Comparison of ENCODE assay signal across 23 cellular contexts in the genomic region with DNA sequence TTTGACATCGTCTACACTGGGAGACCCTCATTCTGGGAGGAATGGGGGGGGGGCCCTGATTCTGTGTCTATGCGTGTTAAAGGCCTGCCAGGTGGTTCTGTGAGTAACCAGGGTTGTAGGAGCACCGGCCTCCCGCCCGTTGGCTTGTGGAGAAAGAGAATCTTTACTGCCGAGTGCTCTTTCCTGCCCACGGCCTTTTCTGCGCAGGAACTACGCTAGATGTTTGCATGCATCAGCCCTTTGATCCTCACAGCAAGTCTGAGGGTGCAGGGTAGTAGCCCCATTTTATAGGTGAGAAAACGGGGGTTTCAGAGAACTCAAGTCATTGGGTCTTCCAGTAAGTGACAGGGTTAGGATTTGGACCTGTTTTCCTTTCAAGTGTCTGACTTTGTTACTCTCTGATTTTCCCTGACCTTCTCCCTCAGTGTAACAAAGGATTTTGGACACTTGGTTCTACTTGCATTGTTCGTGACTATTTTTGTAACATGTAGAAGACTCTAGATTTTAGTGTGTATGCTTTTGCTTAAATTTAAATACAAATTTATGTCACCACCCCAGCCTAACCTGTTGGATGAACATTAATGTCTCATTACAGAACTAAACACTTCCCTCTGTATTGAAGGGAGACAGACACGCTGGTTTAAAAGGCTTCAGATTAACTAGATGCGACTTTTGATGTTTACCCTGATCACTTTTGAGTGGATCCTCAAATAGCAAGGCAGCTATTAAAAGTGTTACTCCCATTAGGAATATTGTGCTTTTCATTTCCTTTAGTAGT. TPM values are rescaled to one million over a fixed set of nuclear protein-coding genes. Genes with fewer than 3 reads are reported as not detected.
A peak's percentile ranks its signal among the peaks of the same experiment; 100 is the strongest.
DNase-seq lines count a peak whose midpoint lies in the region; ATAC-seq and TF ChIP-seq lines count a peak whose summit lies in the region.
"Had no signal": no experiment of that assay in that cellular context is flagged by ENCODE, and none has a peak within 500 bp of the region (broad histone marks: within the 10 kb centered on the region; RNA-seq: fewer than 3 reads in every experiment).

No MANE protein-coding gene starts in this region.

- H3K36me3 ChIP-seq in KMS-11 (ENCODE audit: insufficient read depth) (no peaks in the 10 kb centered on the region), lower lobe of right lung (no peaks in the 10 kb centered on the region)
- H3K36me3 ChIP-seq: esophagus squamous epithelium, gastrocnemius medialis had no signal

- H3K27me3 ChIP-seq in KMS-11 (ENCODE audit: insufficient read depth, low read depth) (no peaks in the 10 kb centered on the region), lower lobe of right lung (ENCODE audit: low read depth) (no peaks in the 10 kb centered on the region)
- H3K27me3 ChIP-seq: esophagus squamous epithelium, gastrocnemius medialis had no signal

- H3K9ac ChIP-seq in KMS-11, result no peak overlapping the region

- no peaks in the 10 kb centered on the region for H4K20me1 ChIP-seq in KMS-11 (ENCODE audit: insufficient read depth)

- CTCF ChIA-PET in GM10248 (lab: Yijun Ruan, JAX), result no interaction called here

- intact Hi-C loops in lower lobe of right lung (cut with DNase I), result no loop called here

- no peak overlapping the region for H2AFZ ChIP-seq in KMS-11 (ENCODE audit: low read depth)

- POLR2A ChIA-PET in GM10248 (lab: Yijun Ruan, JAX), result no interaction called here

- peak; percentile 33 for DNase-seq in GM10248 (ENCODE audit: extremely low spot score)
- no peak for DNase-seq in lower lobe of right lung
- no peak for DNase-seq in SW 1271 (lab: John Stamatoyannopoulos, UW)
- DNase-seq: activated CD4-positive, alpha-beta T cell treated with anti-CD3 and anti-CD28 coated beads, Interleukin-2, amount 50 U/mL, for 1 hour; CD8-positive, alpha-beta memory T cell; DMS153; endodermal cell; esophagus squamous epithelium; gastrocnemius medialis; GF-D8; kidney; mammary epithelial cell; NCI-H1092; NCI-H1930; NCI-H446; NK-92 treated with Interleukin-12 subunit alpha and Interleukin-12 subunit beta, amount 100 ng/mL, for 24 hours; nucleus accumbens; stimulated activated CD4-positive, alpha-beta T cell treated with anti-CD3 and anti-CD28 coated beads, Interleukin-1b, Interleukin-23, amount 100 ng/mL, for 48 hours had no signal

- no peaks in the 10 kb centered on the region for H3K79me2 ChIP-seq in KMS-11 (ENCODE audit: insufficient read depth, low read depth)

- no peaks in the 10 kb centered on the region for H3K9me3 ChIP-seq in lower lobe of right lung
- H3K9me3 ChIP-seq: esophagus squamous epithelium, gastrocnemius medialis had no signal

- H3K27ac ChIP-seq in KMS-11, result 0 out of 2 replicates have a peak overlapping the region, but pooled peaks have one; percentile 35
- H3K27ac ChIP-seq in lower lobe of right lung, result peak overlapping the region; percentile 21
- H3K27ac ChIP-seq: coronary artery, esophagus squamous epithelium, gastrocnemius medialis had no signal

- TF ChIP-seq CTCF in GM10248 (IDR thresholded peaks at IDR 0.05; ENCODE audit: control extremely low read depth, extremely low read depth, low read depth, missing control alignments) (no peak), KMS-11 (conservative IDR thresholded peaks at IDR 0.05; ENCODE audit: low read depth, low read length) (no peak), lower lobe of right lung (IDR thresholded peaks at IDR 0.05) (no peak)

- H3K4me1 ChIP-seq in KMS-11 (ENCODE audit: low read depth, poor library complexity, severe bottlenecking) (peaks cover 39% of the 10 kb centered on the region), lower lobe of right lung (peaks cover 9% of the 10 kb centered on the region)
- H3K4me1 ChIP-seq: esophagus squamous epithelium, gastrocnemius medialis had no signal

- peak; percentile 42 for ATAC-seq in GM19324 (IDR thresholded peaks at IDR 0.05; ENCODE audit: low FRiP score, unreplicated experiment)
- ATAC-seq in lower lobe of right lung, result no peak
- no peak for ATAC-seq in GM19395 (IDR thresholded peaks at IDR 0.05; ENCODE audit: unreplicated experiment)
- no peak for ATAC-seq in GM18519 (IDR thresholded peaks at IDR 0.05; ENCODE audit: low FRiP score, unreplicated experiment)
- ATAC-seq: gastrocnemius medialis had no signal

- H3K4me3 ChIP-seq in KMS-11 (IDR thresholded peaks at IDR 0.05; ENCODE audit: insufficient read depth, low read depth, low read length) (no peak overlapping the region), lower lobe of right lung (no peak overlapping the region)
- H3K4me3 ChIP-seq: coronary artery, esophagus squamous epithelium, gastrocnemius medialis had no signal

- peak overlapping the region; percentile 63 for H3K4me2 ChIP-seq in KMS-11

RNA-seq across cellular contexts. Expression of gene MAST4, which starts 22.0 kb away (rescaled TPM):
- total RNA-seq in lower lobe of right lung, result 56.9 TPM
